In genomic region chr1:74731399-74732052, GRCh38 we compare ENCODE assay signal across 8 cellular contexts. TPM values are rescaled to one million over a fixed set of nuclear protein-coding genes. Genes with fewer than 3 reads are reported as not detected.
DNase-seq lines count a peak whose midpoint lies in the region; ATAC-seq and TF ChIP-seq lines count a peak whose summit lies in the region.

No MANE protein-coding gene starts in this region.

- in situ Hi-C loops in astrocyte of the spinal cord (cut with HindIII; ENCODE audit: low sequenced_read_pairs), result no loop called here

- H3K4me3 ChIP-seq in astrocyte of the spinal cord (ENCODE audit: low read depth, low read length), result peak overlapping the region; percentile 95

- ATAC-seq in HG03175 (IDR thresholded peaks at IDR 0.05; ENCODE audit: unreplicated experiment), result peak; percentile 36
- ATAC-seq in natural killer cell treated with Interleukin-12 subunit alpha and Interleukin-12 subunit beta and Interleukin-15 and Interleukin-18, amount 100 ng/mL, for 72 hours, result no peak

- H3K9me3 Mint-ChIP-seq in activated CD4-positive, alpha-beta T cell treated with anti-CD3 and anti-CD28 coated beads, Interleukin-2, amount 10 ng/mL, durations not matched to agents 24 days and 14 days, result peaks cover 10% of the 10 kb centered on the region
- peaks cover 4% of the 10 kb centered on the region for H3K9me3 Mint-ChIP-seq in natural killer cell treated with Interleukin-12 subunit alpha and Interleukin-12 subunit beta and Interleukin-15 and Interleukin-18, amount 100 ng/mL, for 72 hours

- peaks cover 12% of the 10 kb centered on the region for H3K36me3 Mint-ChIP-seq in activated CD4-positive, alpha-beta T cell treated with anti-CD3 and anti-CD28 coated beads, Interleukin-2, amount 10 ng/mL, durations not matched to agents 24 days and 14 days (ENCODE audit: low read depth)
- peaks cover 13% of the 10 kb centered on the region for H3K36me3 Mint-ChIP-seq in natural killer cell treated with Interleukin-12 subunit alpha and Interleukin-12 subunit beta and Interleukin-15 and Interleukin-18, amount 100 ng/mL, for 72 hours

- H3K4me3 Mint-ChIP-seq in activated CD4-positive, alpha-beta T cell treated with anti-CD3 and anti-CD28 coated beads, Interleukin-2, amount 10 ng/mL, durations not matched to agents 24 days and 14 days, result peak overlapping the region; percentile 47
- H3K4me3 Mint-ChIP-seq in natural killer cell treated with Interleukin-12 subunit alpha and Interleukin-12 subunit beta and Interleukin-15 and Interleukin-18, amount 100 ng/mL, for 72 hours, result peak overlapping the region; percentile 71

- TF ChIP-seq CTCF in astrocyte of the spinal cord (IDR thresholded peaks at IDR 0.05; ENCODE audit: low read depth, low read length), result no peak

- peak overlapping the region; percentile 41 for H3K27ac Mint-ChIP-seq in activated CD4-positive, alpha-beta T cell treated with anti-CD3 and anti-CD28 coated beads, Interleukin-2, amount 10 ng/mL, durations not matched to agents 24 days and 14 days
- H3K27ac Mint-ChIP-seq in natural killer cell treated with Interleukin-12 subunit alpha and Interleukin-12 subunit beta and Interleukin-15 and Interleukin-18, amount 100 ng/mL, for 72 hours, result peak overlapping the region; percentile 61 to 83

- intact Hi-C loops in activated CD4-positive, alpha-beta T cell treated with anti-CD3 and anti-CD28 coated beads, Interleukin-2, amount 10 ng/mL, durations not matched to agents 24 days and 14 days (cut with micrococcal nuclease), result loop anchor here (2.0 to 5.0 kb wide), 3 partner anchors 533 to 1056 kb away; partner anchors contain the start of genes ACADM, FPGT, LRRIQ3 and RABGGTB

- peaks cover 35% of the 10 kb centered on the region for H3K4me1 Mint-ChIP-seq in activated CD4-positive, alpha-beta T cell treated with anti-CD3 and anti-CD28 coated beads, Interleukin-2, amount 10 ng/mL, durations not matched to agents 24 days and 14 days
- H3K4me1 Mint-ChIP-seq in natural killer cell treated with Interleukin-12 subunit alpha and Interleukin-12 subunit beta and Interleukin-15 and Interleukin-18, amount 100 ng/mL, for 72 hours (ENCODE audit: low read depth in 2 of 2), result peaks cover 26 to 37% of the 10 kb centered on the region in 2 donors

- DNase-seq in activated CD4-positive, alpha-beta T cell treated with anti-CD3 and anti-CD28 coated beads, Interleukin-2, amount 10 ng/mL, durations not matched to agents 24 days and 14 days, result no peak
- DNase-seq in activated CD4-positive, alpha-beta T cell treated with anti-CD3 and anti-CD28 coated beads for 4 hours, result no peak
- DNase-seq in astrocyte of the spinal cord (ENCODE audit: low read depth, low spot score) (no peak), COLO668 (lab: John Stamatoyannopoulos, UW; ENCODE audit: unreplicated experiment) (no peak), NCI-H2107 treated with DMSO at 0.1 percent for 48 hours (lab: John Stamatoyannopoulos, UW; ENCODE audit: unreplicated experiment) (no peak), NCI-H2196 treated with DMSO at 0.1 percent for 48 hours (lab: John Stamatoyannopoulos, UW; ENCODE audit: unreplicated experiment) (no peak)
- no peak for DNase-seq in natural killer cell treated with Interleukin-12 subunit alpha and Interleukin-12 subunit beta and Interleukin-15 and Interleukin-18, amount 100 ng/mL, for 72 hours (ENCODE audit: low spot score)

- H3K27me3 Mint-ChIP-seq in activated CD4-positive, alpha-beta T cell treated with anti-CD3 and anti-CD28 coated beads, Interleukin-2, amount 10 ng/mL, durations not matched to agents 24 days and 14 days, result no peaks in the 10 kb centered on the region
- no peaks in the 10 kb centered on the region for H3K27me3 Mint-ChIP-seq in natural killer cell treated with Interleukin-12 subunit alpha and Interleukin-12 subunit beta and Interleukin-15 and Interleukin-18, amount 100 ng/mL, for 72 hours

RNA-seq across cellular contexts. Expression of gene CRYZ, which starts 1.3 kb away (rescaled TPM):
- 18.6 and 20.0 TPM in 2 replicates for total RNA-seq in activated CD4-positive, alpha-beta T cell treated with anti-CD3 and anti-CD28 coated beads, Interleukin-2, amount 10 ng/mL, durations not matched to agents 24 days and 14 days
- 10 to 100 TPM; 15.9 to 23.5 TPM for total RNA-seq in natural killer cell treated with Interleukin-12 subunit alpha and Interleukin-12 subunit beta and Interleukin-15 and Interleukin-18, amount 100 ng/mL, for 72 hours

RNA-seq across cellular contexts. Expression of gene TYW3, which starts 1.4 kb away (rescaled TPM):
- total RNA-seq in activated CD4-positive, alpha-beta T cell treated with anti-CD3 and anti-CD28 coated beads, Interleukin-2, amount 10 ng/mL, durations not matched to agents 24 days and 14 days, result 39.8 and 40.0 TPM in 2 replicates
- total RNA-seq in natural killer cell treated with Interleukin-12 subunit alpha and Interleukin-12 subunit beta and Interleukin-15 and Interleukin-18, amount 100 ng/mL, for 72 hours, result 10 to 100 TPM; 19.8 to 28.4 TPM

RNA-seq across cellular contexts. Expression of gene ERICH3, which starts 57.9 kb away (rescaled TPM):
- total RNA-seq in activated CD4-positive, alpha-beta T cell treated with anti-CD3 and anti-CD28 coated beads, Interleukin-2, amount 10 ng/mL, durations not matched to agents 24 days and 14 days, result not detected in 2 replicates
- total RNA-seq in natural killer cell treated with Interleukin-12 subunit alpha and Interleukin-12 subunit beta and Interleukin-15 and Interleukin-18, amount 100 ng/mL, for 72 hours, result not detected
